ENCODE assay signal across 8 cellular contexts in genomic region chr11:85663080-85663729, GRCh38. TPM values are rescaled to one million over a fixed set of nuclear protein-coding genes. Genes with fewer than 3 reads are reported as not detected.
DNase-seq lines count a peak whose midpoint lies in the region; ATAC-seq and TF ChIP-seq lines count a peak whose summit lies in the region.

No MANE protein-coding gene starts in this region.

- no peaks in the 10 kb centered on the region for H3K9me3 Mint-ChIP-seq in naive B cell

- H3K9ac ChIP-seq in colonic mucosa (ENCODE audit: low read depth in 2 of 2, low read length in 2 of 2), result peak overlapping the region; percentile 78 to 94

- no peaks in the 10 kb centered on the region for H3K9me3 ChIP-seq in DOHH2 (ENCODE audit: control insufficient read depth, insufficient read depth, low read length)
- H3K9me3 ChIP-seq in MG63, result no peaks in the 10 kb centered on the region
- no peaks in the 10 kb centered on the region for H3K9me3 ChIP-seq in colonic mucosa

- ATAC-seq in naive B cell (ENCODE audit: low read depth in 2 of 2) (no peak), GM19328 (IDR thresholded peaks at IDR 0.05; ENCODE audit: unreplicated experiment) (no peak), HG02623 (IDR thresholded peaks at IDR 0.05; ENCODE audit: unreplicated experiment) (no peak)

- TF ChIP-seq CTCF in DOHH2 (IDR thresholded peaks at IDR 0.05; ENCODE audit: low read depth, low read length, poor library complexity, severe bottlenecking) (no peak), colonic mucosa (IDR thresholded peaks at IDR 0.05) (no peak)

- peak overlapping the region; percentile 93 to 100 (median 99) for H3K4me3 Mint-ChIP-seq in naive B cell

- H3K27me3 Mint-ChIP-seq in naive B cell, result no peaks in the 10 kb centered on the region

- H3K4me3 ChIP-seq in DOHH2 (ENCODE audit: low read length), result peak overlapping the region; percentile 82
- H3K4me3 ChIP-seq in MG63, result peak overlapping the region; percentile 87
- H3K4me3 ChIP-seq in colonic mucosa, result peak overlapping the region; percentile 86

- intact Hi-C loops in colonic mucosa (cut with DNase I), result no loop called here

- peak overlapping the region; percentile 98 to 100 (median 99) for H3K27ac Mint-ChIP-seq in naive B cell

- H3K4me1 ChIP-seq in DOHH2 (ENCODE audit: control insufficient read depth, low read length), result peaks cover 42% of the 10 kb centered on the region
- no peaks in the 10 kb centered on the region for H3K4me1 ChIP-seq in colonic mucosa

- H3K9me2 ChIP-seq in DOHH2 (replicated peaks; ENCODE audit: control insufficient read depth, low read length), result no peaks in the 10 kb centered on the region

- peaks cover 40% of the 10 kb centered on the region for H4K20me1 ChIP-seq in DOHH2 (ENCODE audit: control insufficient read depth, insufficient read depth, low read depth, low read length)

- H3K4me2 ChIP-seq in DOHH2 (ENCODE audit: low read length), result peak overlapping the region; percentile 80

- H3K36me3 ChIP-seq in DOHH2 (ENCODE audit: control insufficient read depth, low read length) (peaks cover 66% of the 10 kb centered on the region), MG63 (peaks cover 57% of the 10 kb centered on the region), colonic mucosa (no peaks in the 10 kb centered on the region)

- peaks cover 12% of the 10 kb centered on the region in 2 donors for H3K36me3 Mint-ChIP-seq in naive B cell

- H3K27me3 ChIP-seq in DOHH2 (ENCODE audit: control insufficient read depth, low read length) (no peaks in the 10 kb centered on the region), MG63 (no peaks in the 10 kb centered on the region), colonic mucosa (no peaks in the 10 kb centered on the region)

- peaks cover 33 to 48% (median 45%) of the 10 kb centered on the region in 3 donors for H3K4me1 Mint-ChIP-seq in naive B cell

- H3K27ac ChIP-seq in DOHH2 (ENCODE audit: low read depth, low read length), result no peak overlapping the region
- H3K27ac ChIP-seq in colonic mucosa, result peak overlapping the region; percentile 97

- H3K79me2 ChIP-seq in DOHH2 (ENCODE audit: control insufficient read depth, low read length), result peaks cover 70% of the 10 kb centered on the region

- no peak for DNase-seq in MG63
- DNase-seq in colonic mucosa, result no peak
- peak; percentile 4 for DNase-seq in naive B cell
- no peak for DNase-seq in kidney glomerular epithelial cell (lab: John Stamatoyannopoulos, UW)
- DNase-seq in NCI-H1105 treated with DMSO at 0.1 percent for 48 hours (lab: John Stamatoyannopoulos, UW), result no peak

- H3F3A ChIP-seq in DOHH2 (ENCODE audit: control insufficient read depth, insufficient read depth), result peaks cover 10% of the 10 kb centered on the region; the same call in 1 of the 2 replicates

RNA-seq across cellular contexts. Expression of gene CREBZF, which starts 1.7 kb away (rescaled TPM):
- total RNA-seq in MG63 (2014; rRNA removed; shearing (Covaris generic); ENCODE audit: low replicate concordance), result 31.8 and 34.4 TPM in 2 replicates
- 10 to 100 TPM; 35.4 to 44.6 TPM for total RNA-seq in colonic mucosa
- polyA plus RNA-seq in naive B cell (ENCODE audit: low read depth in 6 of 6), result 10 to 100 TPM in 5 of 6 donors, 1 to 10 TPM in 1; 4.8 to 19.8 (median 13.9) TPM

RNA-seq across cellular contexts. Expression of gene TMEM126A, which starts 15.4 kb away (rescaled TPM):
- 63.7 and 84.1 TPM in 2 replicates for total RNA-seq in MG63 (2014; rRNA removed; shearing (Covaris generic); ENCODE audit: low replicate concordance)
- total RNA-seq in colonic mucosa, result 10 to 100 TPM; 22.0 to 36.4 TPM
- 10 to 100 TPM; 35.8 to 74.6 (median 68.9) TPM for polyA plus RNA-seq in naive B cell (ENCODE audit: low read depth in 6 of 6)

RNA-seq across cellular contexts. Expression of gene CCDC89, which starts 22.8 kb away (rescaled TPM):
- not detected in 2 replicates for total RNA-seq in MG63 (2014; rRNA removed; shearing (Covaris generic); ENCODE audit: low replicate concordance)
- total RNA-seq in colonic mucosa, result 1 to 10 TPM; 1.4 to 1.7 TPM
- polyA plus RNA-seq in naive B cell (ENCODE audit: low read depth in 6 of 6), result not detected

RNA-seq across cellular contexts. Expression of gene TMEM126B, which starts 34.8 kb away (rescaled TPM):
- total RNA-seq in MG63 (2014; rRNA removed; shearing (Covaris generic); ENCODE audit: low replicate concordance), result 39.6 and 65.9 TPM in 2 replicates
- total RNA-seq in colonic mucosa, result 10 to 100 TPM; 43.5 to 47.7 TPM
- 10 to 100 TPM; 31.1 to 56.5 (median 45.0) TPM for polyA plus RNA-seq in naive B cell (ENCODE audit: low read depth in 6 of 6)

RNA-seq across cellular contexts. Expression of gene DLG2, which starts 36.1 kb away (rescaled TPM):
- 0.10 TPM in 1 of 2 replicates, not detected in the other for total RNA-seq in MG63 (2014; rRNA removed; shearing (Covaris generic); ENCODE audit: low replicate concordance)
- 1 to 10 TPM; 1.4 to 3.3 TPM for total RNA-seq in colonic mucosa
- 1 to 10 TPM in 5 of 6 donors, under 1 TPM in 1; 0.93 to 2.4 (median 1.3) TPM for polyA plus RNA-seq in naive B cell (ENCODE audit: low read depth in 6 of 6)
